ENCODE assay signal across 1 cellular context in the genomic region with DNA sequence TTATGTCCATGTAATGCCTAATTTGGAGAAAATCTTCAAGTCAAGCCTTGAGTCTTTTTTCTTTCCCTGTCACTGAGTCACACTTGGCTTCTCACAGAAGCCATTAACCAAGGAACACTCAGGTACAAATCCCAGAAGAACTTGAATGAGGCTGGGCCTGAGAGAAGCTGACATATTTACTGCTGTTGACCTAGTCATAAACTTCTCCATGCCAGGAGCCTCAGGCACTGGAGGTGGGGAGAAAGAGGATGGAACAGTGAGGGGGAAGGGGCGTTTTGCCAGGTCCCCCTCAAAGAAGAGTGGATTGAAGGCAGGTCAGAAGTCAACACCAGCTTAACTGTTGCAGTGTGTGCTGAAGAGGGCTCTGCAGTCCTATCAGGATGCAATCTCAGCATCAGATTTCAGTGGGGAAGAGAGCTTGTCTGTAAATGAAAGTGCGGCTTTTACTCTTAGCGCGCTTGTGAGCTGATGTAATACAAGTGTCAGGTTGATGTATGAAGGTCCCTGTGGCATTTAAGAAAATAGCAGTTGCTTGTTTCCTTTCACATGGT.
TF ChIP-seq lines count a peak whose summit lies in the region.

No MANE protein-coding gene starts in this region.

TF ChIP-seq in GM23338, 12 proteins besides CTCF, POLR2A, EP300 and RAD21 (continued from another document):
- TF ChIP-seq STAT1 (IDR thresholded peaks at IDR 0.05; ENCODE audit: unreplicated experiment) (no peak), NANOG (IDR thresholded peaks at IDR 0.05; ENCODE audit: borderline replicate concordance) (no peak), ZNF331 (CRISPR knock-in tag; IDR thresholded peaks at IDR 0.05; ENCODE audit: low read depth) (no peak), EZH2 (IDR thresholded peaks at IDR 0.05; ENCODE audit: low read depth, unreplicated experiment) (no peak), POLR2AphosphoS5 (IDR thresholded peaks at IDR 0.05; ENCODE audit: low read depth) (no peak), ZNF114 (CRISPR knock-in tag; IDR thresholded peaks at IDR 0.05) (no peak), EZH2phosphoT487 (IDR thresholded peaks at IDR 0.05; ENCODE audit: unreplicated experiment) (no peak)
- TF ChIP-seq, protein P1, sequence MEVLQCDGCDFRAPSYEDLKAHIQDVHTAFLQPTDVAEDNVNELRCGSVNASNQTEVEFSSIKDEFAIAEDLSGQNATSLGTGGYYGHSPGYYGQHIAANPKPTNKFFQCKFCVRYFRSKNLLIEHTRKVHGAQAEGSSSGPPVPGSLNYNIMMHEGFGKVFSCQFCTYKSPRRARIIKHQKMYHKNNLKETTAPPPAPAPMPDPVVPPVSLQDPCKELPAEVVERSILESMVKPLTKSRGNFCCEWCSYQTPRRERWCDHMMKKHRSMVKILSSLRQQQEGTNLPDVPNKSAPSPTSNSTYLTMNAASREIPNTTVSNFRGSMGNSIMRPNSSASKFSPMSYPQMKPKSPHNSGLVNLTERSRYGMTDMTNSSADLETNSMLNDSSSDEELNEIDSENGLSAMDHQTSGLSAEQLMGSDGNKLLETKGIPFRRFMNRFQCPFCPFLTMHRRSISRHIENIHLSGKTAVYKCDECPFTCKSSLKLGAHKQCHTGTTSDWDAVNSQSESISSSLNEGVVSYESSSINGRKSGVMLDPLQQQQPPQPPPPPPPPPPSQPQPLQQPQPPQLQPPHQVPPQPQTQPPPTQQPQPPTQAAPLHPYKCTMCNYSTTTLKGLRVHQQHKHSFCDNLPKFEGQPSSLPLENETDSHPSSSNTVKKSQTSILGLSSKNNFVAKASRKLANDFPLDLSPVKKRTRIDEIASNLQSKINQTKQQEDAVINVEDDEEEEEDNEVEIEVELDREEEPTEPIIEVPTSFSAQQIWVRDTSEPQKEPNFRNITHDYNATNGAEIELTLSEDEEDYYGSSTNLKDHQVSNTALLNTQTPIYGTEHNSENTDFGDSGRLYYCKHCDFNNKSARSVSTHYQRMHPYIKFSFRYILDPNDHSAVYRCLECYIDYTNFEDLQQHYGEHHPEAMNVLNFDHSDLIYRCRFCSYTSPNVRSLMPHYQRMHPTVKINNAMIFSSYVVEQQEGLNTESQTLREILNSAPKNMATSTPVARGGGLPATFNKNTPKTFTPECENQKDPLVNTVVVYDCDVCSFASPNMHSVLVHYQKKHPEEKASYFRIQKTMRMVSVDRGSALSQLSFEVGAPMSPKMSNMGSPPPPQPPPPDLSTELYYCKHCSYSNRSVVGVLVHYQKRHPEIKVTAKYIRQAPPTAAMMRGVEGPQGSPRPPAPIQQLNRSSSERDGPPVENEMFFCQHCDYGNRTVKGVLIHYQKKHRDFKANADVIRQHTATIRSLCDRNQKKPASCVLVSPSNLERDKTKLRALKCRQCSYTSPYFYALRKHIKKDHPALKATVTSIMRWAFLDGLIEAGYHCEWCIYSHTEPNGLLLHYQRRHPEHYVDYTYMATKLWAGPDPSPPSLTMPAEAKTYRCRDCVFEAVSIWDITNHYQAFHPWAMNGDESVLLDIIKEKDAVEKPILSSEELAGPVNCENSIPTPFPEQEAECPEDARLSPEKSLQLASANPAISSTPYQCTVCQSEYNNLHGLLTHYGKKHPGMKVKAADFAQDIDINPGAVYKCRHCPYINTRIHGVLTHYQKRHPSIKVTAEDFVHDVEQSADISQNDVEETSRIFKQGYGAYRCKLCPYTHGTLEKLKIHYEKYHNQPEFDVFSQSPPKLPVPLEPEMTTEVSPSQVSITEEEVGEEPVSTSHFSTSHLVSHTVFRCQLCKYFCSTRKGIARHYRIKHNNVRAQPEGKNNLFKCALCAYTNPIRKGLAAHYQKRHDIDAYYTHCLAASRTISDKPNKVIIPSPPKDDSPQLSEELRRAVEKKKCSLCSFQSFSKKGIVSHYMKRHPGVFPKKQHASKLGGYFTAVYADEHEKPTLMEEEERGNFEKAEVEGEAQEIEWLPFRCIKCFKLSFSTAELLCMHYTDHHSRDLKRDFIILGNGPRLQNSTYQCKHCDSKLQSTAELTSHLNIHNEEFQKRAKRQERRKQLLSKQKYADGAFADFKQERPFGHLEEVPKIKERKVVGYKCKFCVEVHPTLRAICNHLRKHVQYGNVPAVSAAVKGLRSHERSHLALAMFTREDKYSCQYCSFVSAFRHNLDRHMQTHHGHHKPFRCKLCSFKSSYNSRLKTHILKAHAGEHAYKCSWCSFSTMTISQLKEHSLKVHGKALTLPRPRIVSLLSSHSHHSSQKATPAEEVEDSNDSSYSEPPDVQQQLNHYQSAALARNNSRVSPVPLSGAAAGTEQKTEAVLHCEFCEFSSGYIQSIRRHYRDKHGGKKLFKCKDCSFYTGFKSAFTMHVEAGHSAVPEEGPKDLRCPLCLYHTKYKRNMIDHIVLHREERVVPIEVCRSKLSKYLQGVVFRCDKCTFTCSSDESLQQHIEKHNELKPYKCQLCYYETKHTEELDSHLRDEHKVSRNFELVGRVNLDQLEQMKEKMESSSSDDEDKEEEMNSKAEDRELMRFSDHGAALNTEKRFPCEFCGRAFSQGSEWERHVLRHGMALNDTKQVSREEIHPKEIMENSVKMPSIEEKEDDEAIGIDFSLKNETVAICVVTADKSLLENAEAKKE (CRISPR knock-in tag; IDR thresholded peaks at IDR 0.05) = no peak
- TF ChIP-seq, protein P2, sequence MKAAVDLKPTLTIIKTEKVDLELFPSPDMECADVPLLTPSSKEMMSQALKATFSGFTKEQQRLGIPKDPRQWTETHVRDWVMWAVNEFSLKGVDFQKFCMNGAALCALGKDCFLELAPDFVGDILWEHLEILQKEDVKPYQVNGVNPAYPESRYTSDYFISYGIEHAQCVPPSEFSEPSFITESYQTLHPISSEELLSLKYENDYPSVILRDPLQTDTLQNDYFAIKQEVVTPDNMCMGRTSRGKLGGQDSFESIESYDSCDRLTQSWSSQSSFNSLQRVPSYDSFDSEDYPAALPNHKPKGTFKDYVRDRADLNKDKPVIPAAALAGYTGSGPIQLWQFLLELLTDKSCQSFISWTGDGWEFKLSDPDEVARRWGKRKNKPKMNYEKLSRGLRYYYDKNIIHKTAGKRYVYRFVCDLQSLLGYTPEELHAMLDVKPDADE (IDR thresholded peaks at IDR 0.05) = no peak
